Comparison of ENCODE assay signal across 9 cellular contexts in genomic region chr14:70622111-70622712, GRCh38. TPM values are rescaled to one million over a fixed set of nuclear protein-coding genes. Genes with fewer than 3 reads are reported as not detected.
DNase-seq lines count a peak whose midpoint lies in the region; ATAC-seq, FAIRE-seq and TF ChIP-seq lines count a peak whose summit lies in the region.
"Had no signal": no experiment of that assay in that cellular context is flagged by ENCODE, and none has a peak within 500 bp of the region (broad histone marks: within the 10 kb centered on the region; RNA-seq: fewer than 3 reads in every experiment).

No MANE protein-coding gene starts in this region.

- no CpG with 5 or more reads among the region's 3 CpGs for WGBS in IMR-90 (ENCODE audit: extremely low coverage in 2 of 2, insufficient read length in 1 of 2), 2 experiments
- WGBS in lower leg skin, 2 donors = 43 to 45% methylated on average over 3 of the region's 3 CpGs

- peaks cover 7% of the 10 kb centered on the region for H3K36me3 Mint-ChIP-seq in activated naive CD8-positive, alpha-beta T cell treated with anti-CD3 and anti-CD28 coated beads, Interleukin-2, amount 10 ng/mL, durations not matched to agents 7 days and 5 days
- peaks cover 3 to 11% (median 6%) of the 10 kb centered on the region in 3 donors for H3K36me3 Mint-ChIP-seq in immature natural killer cell

- H3K9me3 ChIP-seq in DND-41 (ENCODE audit: insufficient read depth, low read length, severe bottlenecking) (no peaks in the 10 kb centered on the region), IMR-90 (ENCODE audit: control insufficient read depth, insufficient read depth, low read length) (no peaks in the 10 kb centered on the region)

- H3K27me3 Mint-ChIP-seq in activated naive CD8-positive, alpha-beta T cell treated with anti-CD3 and anti-CD28 coated beads, Interleukin-2, amount 10 ng/mL, durations not matched to agents 7 days and 5 days = peaks cover 3% of the 10 kb centered on the region
- H3K27me3 Mint-ChIP-seq in immature natural killer cell (ENCODE audit: low read depth in 3 of 3) = peaks cover 2 to 27% (median 6%) of the 10 kb centered on the region in 3 donors

- no peak overlapping the region for H3K18ac ChIP-seq in IMR-90 (ENCODE audit: low read depth, low read length)

- H3K36me3 ChIP-seq in DND-41 (ENCODE audit: insufficient read depth, low read length) (no peaks in the 10 kb centered on the region), IMR-90 (ENCODE audit: control insufficient read depth, insufficient read depth, low read length) (no peaks in the 10 kb centered on the region)

- peaks cover 6% of the 10 kb centered on the region for H3K27me3 ChIP-seq in DND-41 (ENCODE audit: insufficient read depth, low read length, poor library complexity)
- peaks cover 2% of the 10 kb centered on the region; the same call in 1 of the 2 replicates for H3K27me3 ChIP-seq in IMR-90 (ENCODE audit: control insufficient read depth, insufficient read depth, low read length)

- H3K79me2 ChIP-seq in DND-41 (ENCODE audit: insufficient read depth, low read length) = no peaks in the 10 kb centered on the region

- no peak overlapping the region for H3K23ac ChIP-seq in IMR-90 (ENCODE audit: low read depth, low read length)

- no peak overlapping the region for H3K4ac ChIP-seq in IMR-90 (ENCODE audit: low read depth, low read length)

- no peaks in the 10 kb centered on the region for H3K79me1 ChIP-seq in IMR-90 (ENCODE audit: low read depth in 1 of 2, low read length in 2 of 2)

- no peak overlapping the region for H4K5ac ChIP-seq in IMR-90 (ENCODE audit: low read depth, low read length)

- H2BK120ac ChIP-seq in IMR-90 (ENCODE audit: low read depth, low read length) = no peak overlapping the region

- in situ Hi-C loops in IMR-90 (cut with MboI; ENCODE audit: low sequenced_read_pairs) = loop anchor here (25.0 kb wide), 1 partner anchor 340 kb away; no protein-coding TSS in a partner anchor

- H3K9me3 Mint-ChIP-seq in activated naive CD8-positive, alpha-beta T cell treated with anti-CD3 and anti-CD28 coated beads, Interleukin-2, amount 10 ng/mL, durations not matched to agents 7 days and 5 days = peaks cover 8% of the 10 kb centered on the region
- peaks cover 3 to 19% (median 15%) of the 10 kb centered on the region in 6 donors for H3K9me3 Mint-ChIP-seq in immature natural killer cell

- no peak overlapping the region for H2BK20ac ChIP-seq in IMR-90 (ENCODE audit: low read depth, low read length)

- H3K9ac ChIP-seq in DND-41 (ENCODE audit: low read depth, low read length) (no peak overlapping the region), IMR-90 (ENCODE audit: low read depth, low read length) (no peak overlapping the region)

- H2BK15ac ChIP-seq in IMR-90 (ENCODE audit: low read depth, low read length) = no peak overlapping the region

- no peaks in the 10 kb centered on the region for H3K9me1 ChIP-seq in IMR-90 (ENCODE audit: insufficient read depth, low read length)

- H3K4me1 Mint-ChIP-seq in activated naive CD8-positive, alpha-beta T cell treated with anti-CD3 and anti-CD28 coated beads, Interleukin-2, amount 10 ng/mL, durations not matched to agents 7 days and 5 days = peaks cover 2% of the 10 kb centered on the region
- H3K4me1 Mint-ChIP-seq in immature natural killer cell = no peaks in the 10 kb centered on the region

- H4K20me1 ChIP-seq in DND-41 (ENCODE audit: insufficient read depth, low read length) (no peaks in the 10 kb centered on the region), IMR-90 (ENCODE audit: insufficient read depth, low read length) (no peaks in the 10 kb centered on the region)

- H3K27ac ChIP-seq in DND-41 (ENCODE audit: low read length) (no peak overlapping the region), IMR-90 (ENCODE audit: insufficient read depth, low read length) (no peak overlapping the region)

- no peak overlapping the region for H4K8ac ChIP-seq in IMR-90 (ENCODE audit: low read depth in 2 of 2, low read length in 2 of 2)

- H3K14ac ChIP-seq in IMR-90 (replicated peaks; ENCODE audit: low read depth, low read length) = no peak overlapping the region

- H3K4me3 Mint-ChIP-seq in activated naive CD8-positive, alpha-beta T cell treated with anti-CD3 and anti-CD28 coated beads, Interleukin-2, amount 10 ng/mL, durations not matched to agents 7 days and 5 days = no peak overlapping the region
- no peak overlapping the region for H3K4me3 Mint-ChIP-seq in immature natural killer cell
- H3K4me3 Mint-ChIP-seq: T-helper 1 cell treated with Interleukin-12 subunit alpha and Interleukin-12 subunit beta and Interleukin-4 antibody, amounts not matched to agents 30 μg/mL and 1 μg/mL, for 36 hours had no signal

- no peak overlapping the region for H3K4me3 ChIP-seq in DND-41 (ENCODE audit: low read depth in 1 of 2, low read length in 2 of 2)
- H3K4me3 ChIP-seq in IMR-90 (ENCODE audit: insufficient read depth, low read depth, low read length) = no peak overlapping the region
- H3K4me3 ChIP-seq in lower leg skin (ENCODE audit: low read depth, poor library complexity, severe bottlenecking) = no peak overlapping the region

- H4K91ac ChIP-seq in IMR-90 (ENCODE audit: insufficient read depth, low read depth, low read length) = no peak overlapping the region

- BruUV-seq in IMR-90 (replicated peaks; lab: Mats Ljungman, UMichigan) = no TSS peak

- H3K56ac ChIP-seq in IMR-90 (ENCODE audit: extremely low read depth, insufficient read depth, low read length) = no peak overlapping the region

- POLR2A ChIA-PET in IMR-90 (lab: Charles Lee; ENCODE audit: unreplicated experiment) = no interaction called here
- POLR2A ChIA-PET in activated naive CD8-positive, alpha-beta T cell treated with anti-CD3 and anti-CD28 coated beads, Interleukin-2, amount 10 ng/mL, durations not matched to agents 7 days and 5 days (lab: Charles Lee) = no interaction called here

- intact Hi-C loops in IMR-90 (cut with micrococcal nuclease) = loop anchor here (1.0 kb wide), 2 partner anchors 92 to 195 kb away; no protein-coding TSS in a partner anchor
- intact Hi-C loops in lower leg skin (cut with DNase I; ENCODE audit: low total_unique reads) = no loop called here

- CTCF ChIA-PET in IMR-90 (lab: Yijun Ruan, JAX) = no interaction called here

- TF ChIP-seq CTCF in DND-41 (IDR thresholded peaks at IDR 0.05; ENCODE audit: borderline replicate concordance, extremely low read depth, low read length, poor library complexity, severe bottlenecking) (peak; percentile 78), IMR-90 (conservative IDR thresholded peaks at IDR 0.05; ENCODE audit: low read depth, low read length) (peak; percentile 56), lower leg skin (IDR thresholded peaks at IDR 0.05) (no peak)

- H2AK5ac ChIP-seq in IMR-90 (ENCODE audit: low read depth, low read length) = no peak overlapping the region

- no peaks in the 10 kb centered on the region for H3K4me1 ChIP-seq in DND-41 (ENCODE audit: insufficient read depth, low read length)
- H3K4me1 ChIP-seq in IMR-90 (ENCODE audit: control insufficient read depth, insufficient read depth, low read length) = no peaks in the 10 kb centered on the region

- H3K4me2 ChIP-seq in DND-41 (ENCODE audit: insufficient read depth, low read length) (no peak overlapping the region), IMR-90 (ENCODE audit: low read depth, low read length) (no peak overlapping the region)

- peak; percentile 72 for ATAC-seq in DND-41 (ENCODE audit: insufficient read depth, low read depth)
- peak; percentile 63; the same call in 1 of the 2 replicates for ATAC-seq in IMR-90 (ENCODE audit: low read depth)
- ATAC-seq in activated naive CD8-positive, alpha-beta T cell treated with anti-CD3 and anti-CD28 coated beads, Interleukin-2, amount 10 ng/mL, durations not matched to agents 7 days and 5 days (ENCODE audit: low read depth) = peak; percentile 74
- no peak for ATAC-seq in HG03025 (IDR thresholded peaks at IDR 0.05; ENCODE audit: low FRiP score, unreplicated experiment)

- no peak overlapping the region for H2BK5ac ChIP-seq in IMR-90 (ENCODE audit: low read depth, low read length, poor library complexity, severe bottlenecking)

- no peak overlapping the region for H3K27ac Mint-ChIP-seq in activated naive CD8-positive, alpha-beta T cell treated with anti-CD3 and anti-CD28 coated beads, Interleukin-2, amount 10 ng/mL, durations not matched to agents 7 days and 5 days
- H3K27ac Mint-ChIP-seq in immature natural killer cell = no peak overlapping the region
- H3K27ac Mint-ChIP-seq: T-helper 1 cell treated with Interleukin-12 subunit alpha and Interleukin-12 subunit beta and Interleukin-4 antibody, amounts not matched to agents 30 μg/mL and 1 μg/mL, for 36 hours had no signal

- peak; percentile 63 for TF ChIP-seq RAD21 in IMR-90 (IDR thresholded peaks at IDR 0.05; ENCODE audit: low read length)

- TF ChIP-seq POLR2A in IMR-90 (IDR thresholded peaks at IDR 0.05; ENCODE audit: low read depth, low read length) = no peak
- TF ChIP-seq POLR2A in lower leg skin (IDR thresholded peaks at IDR 0.05) = no peak

- H2AFZ ChIP-seq in DND-41 (ENCODE audit: low read depth, low read length) (no peak overlapping the region), IMR-90 (replicated peaks; ENCODE audit: low read length, poor library complexity) (no peak overlapping the region)

- no peak overlapping the region for H2AK9ac ChIP-seq in IMR-90 (replicated peaks; ENCODE audit: low read depth, low read length, poor library complexity)

- FAIRE-seq in RCC 7860 (lab: Jason Lieb, UNC) = no peak

- dilution Hi-C loops in IMR-90 (cut with HindIII; ENCODE audit: low sequenced_read_pairs, unreplicated experiment) = no loop called here

- DNase-seq in DND-41 = peak; percentile 37
- DNase-seq in IMR-90 = peak; percentile 21
- DNase-seq in RCC 7860 (ENCODE audit: low spot score) = peak; percentile 21
- no peak for DNase-seq in activated naive CD8-positive, alpha-beta T cell treated with anti-CD3 and anti-CD28 coated beads, Interleukin-2, amount 10 ng/mL, durations not matched to agents 7 days and 5 days
- DNase-seq in immature natural killer cell = peak; percentile 20 to 35 (median 34)
- peak; percentile 6 to 19 for DNase-seq in stimulated activated CD8-positive, alpha-beta memory T cell treated with anti-CD3 and anti-CD28 coated beads, Interleukin-7, amount 100 ng/mL, for 1 hour (ENCODE audit: low read depth in 2 of 2)
- no peak for DNase-seq in lower leg skin (ENCODE audit: low spot score in 2 of 2)

RNA-seq across cellular contexts. Expression of gene TTC9, which starts 19.5 kb away (rescaled TPM):
- not detected in 2 replicates for total RNA-seq in IMR-90 (2012; rRNA removed)
- 0.01 and 0.02 TPM in 2 replicates for polyA plus RNA-seq in IMR-90 (2012; rRNA removed)
- polyA plus RNA-seq in IMR-90 (2012; cell fraction: cytosol; rRNA removed) = 0.01 TPM in 2 replicates
- polyA plus RNA-seq in IMR-90 (2012; cell fraction: nucleus; rRNA removed; ENCODE audit: low replicate concordance) = 0.01 and 0.02 TPM in 2 replicates
- total RNA-seq in activated naive CD8-positive, alpha-beta T cell treated with anti-CD3 and anti-CD28 coated beads, Interleukin-2, amount 10 ng/mL, durations not matched to agents 7 days and 5 days = 10 to 100 TPM; 16.6 to 17.2 TPM
- 1 to 10 TPM in 2 of 3 donors, under 1 TPM in 1; 0.98 to 1.4 (median 1.3) TPM for polyA plus RNA-seq in immature natural killer cell
- total RNA-seq in lower leg skin = 10 to 100 TPM in 2 of 4 donors, 1 to 10 TPM in 2; 6.3 to 10.2 (median 8.7) TPM

RNA-seq across cellular contexts. Expression of gene MED6, which starts 21.8 kb away (rescaled TPM):
- total RNA-seq in IMR-90 (2012; rRNA removed) (31.5 and 38.6 TPM in 2 replicates), lower leg skin (10 to 100 TPM; 27.1 to 58.7 (median 44.3) TPM)
- polyA plus RNA-seq in IMR-90 (2012; rRNA removed) (19.0 and 24.3 TPM in 2 replicates), immature natural killer cell (10 to 100 TPM; 21.3 to 37.3 (median 28.5) TPM)
- 5.8 and 10.9 TPM in 2 replicates for polyA plus RNA-seq in IMR-90 (2012; cell fraction: cytosol; rRNA removed)
- 4.3 and 30.0 TPM in 2 replicates for polyA plus RNA-seq in IMR-90 (2012; cell fraction: nucleus; rRNA removed; ENCODE audit: low replicate concordance)
- 10 to 100 TPM; 52.8 to 55.6 TPM for total RNA-seq in activated naive CD8-positive, alpha-beta T cell treated with anti-CD3 and anti-CD28 coated beads, Interleukin-2, amount 10 ng/mL, durations not matched to agents 7 days and 5 days

Comparison
In these comparisons a context has a peak if more than half of its experiments do, and no peak if none do; other contexts are left out.
1. DNase-seq: peak in DND-41 (single experiment), IMR-90 (single experiment), RCC 7860 (single experiment), immature natural killer cell (3 of 3) and stimulated activated CD8-positive, alpha-beta memory T cell treated with anti-CD3 and anti-CD28 coated beads, Interleukin-7, amount 100 ng/mL, for 1 hour (2 of 2); none in activated naive CD8-positive, alpha-beta T cell treated with anti-CD3 and anti-CD28 coated beads, Interleukin-2, amount 10 ng/mL, durations not matched to agents 7 days and 5 days (single experiment) and lower leg skin (0 of 2).
2. CTCF ChIP-seq: peak in DND-41 (single experiment) and IMR-90 (single experiment); none in lower leg skin (0 of 3).